Comparison of ENCODE assay signal across 25 cellular contexts in genomic region chr15:74045636-74046274, GRCh38. TPM values are rescaled to one million over a fixed set of nuclear protein-coding genes. Genes with fewer than 3 reads are reported as not detected.
"Had no signal": no experiment of that assay in that cellular context is flagged by ENCODE, and none has a peak within 500 bp of the region (broad histone marks: within the 10 kb centered on the region; RNA-seq: fewer than 3 reads in every experiment).

No MANE protein-coding gene starts in this region.

- H3K4me3 Mint-ChIP-seq: brain; dendritic cell treated with granulocyte-macrophage colony-stimulating factor and Interleukin-4, amounts not matched to agents 40 ng/mL and 50 ng/mL, for 4 days; natural killer cell treated with Interleukin-12 subunit alpha and Interleukin-12 subunit beta and Interleukin-15 and Interleukin-18, amount 100 ng/mL, for 72 hours had no signal

- H3K27me3 ChIP-seq: foreskin keratinocyte, vagina had no signal

- H3K4me1 ChIP-seq: foreskin keratinocyte, parathyroid adenoma had no signal

- FAIRE-seq: endometrium, kidney had no signal

- H2AFZ ChIP-seq: parathyroid adenoma had no signal

- ATAC-seq: foreskin keratinocyte; natural killer cell treated with Interleukin-12 subunit alpha and Interleukin-12 subunit beta and Interleukin-15 and Interleukin-18, amount 100 ng/mL, for 72 hours; right cardiac atrium had no signal

- H3K9me3 Mint-ChIP-seq: brain; dendritic cell treated with granulocyte-macrophage colony-stimulating factor and Interleukin-4, amounts not matched to agents 40 ng/mL and 50 ng/mL, for 4 days; natural killer cell treated with Interleukin-12 subunit alpha and Interleukin-12 subunit beta and Interleukin-15 and Interleukin-18, amount 100 ng/mL, for 72 hours had no signal

- H3K27ac ChIP-seq: foreskin keratinocyte, parathyroid adenoma had no signal

- H3K27ac Mint-ChIP-seq: dendritic cell treated with granulocyte-macrophage colony-stimulating factor and Interleukin-4, amounts not matched to agents 40 ng/mL and 50 ng/mL, for 4 days; natural killer cell treated with Interleukin-12 subunit alpha and Interleukin-12 subunit beta and Interleukin-15 and Interleukin-18, amount 100 ng/mL, for 72 hours had no signal

- DNase-seq: activated CD4-positive, alpha-beta T cell treated with anti-CD3 and anti-CD28 coated beads for 1 hour; activated T-cell treated with anti-CD3 and anti-CD28 coated beads, Interleukin-2, amount 50 U/mL, for 1 hour; anterior cingulate cortex; effector CD4-positive, alpha-beta T cell; erythroblast; foreskin keratinocyte; midbrain; stimulated activated CD4-positive, alpha-beta T cell treated with anti-CD3 and anti-CD28 coated beads, Interleukin-12 subunit alpha, Interleukin-12 subunit beta, amount 100 ng/mL, for 4 hours; stimulated activated CD4-positive, alpha-beta T cell treated with anti-CD3 and anti-CD28 coated beads, Interleukin-4, amount 100 ng/mL, for 4 hours; T-helper 1 cell; T-helper 9 cell; trophoblast cell had no signal

- H3K4me3 ChIP-seq: lung, vagina had no signal

- H3K36me3 Mint-ChIP-seq: brain; natural killer cell treated with Interleukin-12 subunit alpha and Interleukin-12 subunit beta and Interleukin-15 and Interleukin-18, amount 100 ng/mL, for 72 hours had no signal

- H3K27me3 Mint-ChIP-seq: dendritic cell treated with granulocyte-macrophage colony-stimulating factor and Interleukin-4, amounts not matched to agents 40 ng/mL and 50 ng/mL, for 4 days; natural killer cell treated with Interleukin-12 subunit alpha and Interleukin-12 subunit beta and Interleukin-15 and Interleukin-18, amount 100 ng/mL, for 72 hours had no signal

- H3K9me3 ChIP-seq: vagina had no signal

- H3K79me2 ChIP-seq: parathyroid adenoma had no signal

- H3K9ac ChIP-seq: parathyroid adenoma had no signal

RNA-seq across cellular contexts. Expression of gene GOLGA6A, which starts 36.6 kb away (rescaled TPM):
- total RNA-seq: cardiac septum; foreskin keratinocyte; glomerular endothelial cell; natural killer cell treated with Interleukin-12 subunit alpha and Interleukin-12 subunit beta and Interleukin-15 and Interleukin-18, amount 100 ng/mL, for 72 hours; pulmonary artery endothelial cell; right cardiac atrium; temporal lobe had no signal
- polyA plus RNA-seq: foreskin keratinocyte, right cardiac atrium had no signal
